15 cellular contexts compared by ENCODE assay signal in genomic region chr14:91263329-91263728, GRCh38. TPM values are rescaled to one million over a fixed set of nuclear protein-coding genes. Genes with fewer than 3 reads are reported as not detected.
A peak's percentile ranks its signal among the peaks of the same experiment; 100 is the strongest.
DNase-seq lines count a peak whose midpoint lies in the region; ATAC-seq and TF ChIP-seq lines count a peak whose summit lies in the region.
"Had no signal": no experiment of that assay in that cellular context is flagged by ENCODE, and none has a peak within 500 bp of the region (broad histone marks: within the 10 kb centered on the region; RNA-seq: fewer than 3 reads in every experiment).

No MANE protein-coding gene starts in this region.

- no peaks in the 10 kb centered on the region for H3K27me3 ChIP-seq in foreskin keratinocyte
- peaks cover 0 to 4% of the 10 kb centered on the region in 2 donors for H3K27me3 ChIP-seq in breast epithelium
- peaks cover 0 to 21% (median 0%) of the 10 kb centered on the region in 45 donors for H3K27me3 ChIP-seq in dorsolateral prefrontal cortex

- H3K27ac ChIP-seq in foreskin keratinocyte (no peak overlapping the region), breast epithelium (no peak overlapping the region), dorsolateral prefrontal cortex (no peak overlapping the region)

- TF ChIP-seq CTCF in foreskin keratinocyte (conservative IDR thresholded peaks at IDR 0.05): no peak
- TF ChIP-seq CTCF in breast epithelium (IDR thresholded peaks at IDR 0.05): no peak
- TF ChIP-seq CTCF in dorsolateral prefrontal cortex (IDR thresholded peaks at IDR 0.05 in 54 of 56, conservative IDR thresholded peaks at IDR 0.05 in 2 of 56; ENCODE audit: low read depth in 1 of 56, partially characterized antibody in 56 of 56): no peak

- no peak for TF ChIP-seq POLR2A in breast epithelium (IDR thresholded peaks at IDR 0.05)

- H3K36me3 Mint-ChIP-seq in activated CD8-positive, alpha-beta memory T cell treated with anti-CD3 and anti-CD28 coated beads, Interleukin-2, amount 10 ng/mL, durations not matched to agents 7 days and 5 days: peaks cover 10% of the 10 kb centered on the region
- H3K36me3 Mint-ChIP-seq in activated CD4-positive, alpha-beta memory T cell treated with anti-CD3 and anti-CD28 coated beads, Interleukin-2, amount 10 ng/mL, durations not matched to agents 7 days and 5 days (ENCODE audit: low read depth): peaks cover 11% of the 10 kb centered on the region
- peaks cover 11 to 14% of the 10 kb centered on the region in 2 donors for H3K36me3 Mint-ChIP-seq in stimulated activated naive B cell treated with anti-CD40 and anti-IgM and Interleukin-4, amounts not matched to agents 10 μg/mL and 1 μg/mL and 100 μg/mL, for 72 hours

- CTCF ChIA-PET in activated CD8-positive, alpha-beta memory T cell treated with anti-CD3 and anti-CD28 coated beads, Interleukin-2, amount 10 ng/mL, durations not matched to agents 7 days and 5 days (lab: Charles Lee): interaction anchor here (1.0 to 2.9 kb wide), 2 partner anchors 11 to 22 kb away, joined by 3 to 7 read pairs; no protein-coding TSS in a partner anchor
- CTCF ChIA-PET in activated CD4-positive, alpha-beta memory T cell treated with anti-CD3 and anti-CD28 coated beads, Interleukin-2, amount 10 ng/mL, durations not matched to agents 7 days and 5 days (lab: Charles Lee): interaction anchor here (0.7 to 5.2 kb wide), 3 partner anchors 18 to 87 kb away, joined by 3 to 39 read pairs (median 4); partner anchors contain the start of gene GPR68

- DNase-seq in activated CD8-positive, alpha-beta memory T cell treated with anti-CD3 and anti-CD28 coated beads, Interleukin-2, amount 10 ng/mL, durations not matched to agents 7 days and 5 days: no peak
- no peak for DNase-seq in activated CD8-positive, alpha-beta memory T cell treated with anti-CD3 and anti-CD28 coated beads, Interleukin-2, amount 50 U/mL, for 4 hours
- DNase-seq in activated CD4-positive, alpha-beta memory T cell treated with anti-CD3 and anti-CD28 coated beads, Interleukin-2, amount 10 ng/mL, durations not matched to agents 7 days and 5 days: no peak
- DNase-seq in foreskin keratinocyte (no peak), breast epithelium (ENCODE audit: low spot score in 2 of 2) (no peak), dorsolateral prefrontal cortex (no peak)
- DNase-seq in stimulated activated naive B cell treated with anti-CD40 and anti-IgM and Interleukin-4, amounts not matched to agents 10 μg/mL and 1 μg/mL and 100 μg/mL, for 72 hours: no peak
- DNase-seq: amniotic stem cell; mesenchymal stem cell; NCI-H446 treated with DMSO at 0.1 percent for 48 hours; occipital lobe; stimulated activated CD4-positive, alpha-beta T cell treated with anti-CD3 and anti-CD28 coated beads, Interleukin-4, amount 100 ng/mL, for 4 hours; transverse colon had no signal

- intact Hi-C loops in breast epithelium (cut with DNase I; ENCODE audit: low total_unique reads) (no loop called here), dorsolateral prefrontal cortex (cut with DNase I) (no loop called here)

- H3K4me1 Mint-ChIP-seq in activated CD8-positive, alpha-beta memory T cell treated with anti-CD3 and anti-CD28 coated beads, Interleukin-2, amount 10 ng/mL, durations not matched to agents 7 days and 5 days: peaks cover 49% of the 10 kb centered on the region
- H3K4me1 Mint-ChIP-seq in activated CD4-positive, alpha-beta memory T cell treated with anti-CD3 and anti-CD28 coated beads, Interleukin-2, amount 10 ng/mL, durations not matched to agents 7 days and 5 days: peaks cover 66% of the 10 kb centered on the region
- H3K4me1 Mint-ChIP-seq in stimulated activated naive B cell treated with anti-CD40 and anti-IgM and Interleukin-4, amounts not matched to agents 10 μg/mL and 1 μg/mL and 100 μg/mL, for 72 hours: peaks cover 19 to 21% of the 10 kb centered on the region in 2 donors

- H3K27ac Mint-ChIP-seq in activated CD8-positive, alpha-beta memory T cell treated with anti-CD3 and anti-CD28 coated beads, Interleukin-2, amount 10 ng/mL, durations not matched to agents 7 days and 5 days: no peak overlapping the region
- H3K27ac Mint-ChIP-seq in activated CD4-positive, alpha-beta memory T cell treated with anti-CD3 and anti-CD28 coated beads, Interleukin-2, amount 10 ng/mL, durations not matched to agents 7 days and 5 days: peak overlapping the region; percentile 34
- peak overlapping the region; percentile 20 for H3K27ac Mint-ChIP-seq in stimulated activated naive B cell treated with anti-CD40 and anti-IgM and Interleukin-4, amounts not matched to agents 10 μg/mL and 1 μg/mL and 100 μg/mL, for 72 hours

- ATAC-seq in activated CD8-positive, alpha-beta memory T cell treated with anti-CD3 and anti-CD28 coated beads, Interleukin-2, amount 10 ng/mL, durations not matched to agents 7 days and 5 days: no peak
- ATAC-seq in foreskin keratinocyte (peak; percentile 29), GM21526 (IDR thresholded peaks at IDR 0.05; ENCODE audit: low FRiP score, unreplicated experiment) (no peak)
- ATAC-seq in stimulated activated naive B cell treated with anti-CD40 and anti-IgM and Interleukin-4, amounts not matched to agents 10 μg/mL and 1 μg/mL and 100 μg/mL, for 72 hours (replicated peaks): no peak

- H3K36me3 ChIP-seq in breast epithelium: no peaks in the 10 kb centered on the region
- H3K36me3 ChIP-seq: transverse colon had no signal

- peak overlapping the region; percentile 27 for H3K4me3 Mint-ChIP-seq in activated CD8-positive, alpha-beta memory T cell treated with anti-CD3 and anti-CD28 coated beads, Interleukin-2, amount 10 ng/mL, durations not matched to agents 7 days and 5 days
- peak overlapping the region; percentile 68 for H3K4me3 Mint-ChIP-seq in activated CD4-positive, alpha-beta memory T cell treated with anti-CD3 and anti-CD28 coated beads, Interleukin-2, amount 10 ng/mL, durations not matched to agents 7 days and 5 days
- H3K4me3 Mint-ChIP-seq in stimulated activated naive B cell treated with anti-CD40 and anti-IgM and Interleukin-4, amounts not matched to agents 10 μg/mL and 1 μg/mL and 100 μg/mL, for 72 hours: peak overlapping the region in 1 of 2 donors; percentile 63

- POLR2A ChIA-PET in activated CD4-positive, alpha-beta memory T cell treated with anti-CD3 and anti-CD28 coated beads, Interleukin-2, amount 10 ng/mL, durations not matched to agents 7 days and 5 days (lab: Charles Lee): interaction anchor here (1.2 to 17.4 kb wide), 5 partner anchors 17 to 86 kb away, joined by 3 to 559 read pairs (median 7); partner anchors contain the start of gene GPR68

- H3K27me3 Mint-ChIP-seq in activated CD8-positive, alpha-beta memory T cell treated with anti-CD3 and anti-CD28 coated beads, Interleukin-2, amount 10 ng/mL, durations not matched to agents 7 days and 5 days: no peaks in the 10 kb centered on the region
- no peaks in the 10 kb centered on the region for H3K27me3 Mint-ChIP-seq in activated CD4-positive, alpha-beta memory T cell treated with anti-CD3 and anti-CD28 coated beads, Interleukin-2, amount 10 ng/mL, durations not matched to agents 7 days and 5 days
- H3K27me3 Mint-ChIP-seq in stimulated activated naive B cell treated with anti-CD40 and anti-IgM and Interleukin-4, amounts not matched to agents 10 μg/mL and 1 μg/mL and 100 μg/mL, for 72 hours: peaks cover 13 to 23% of the 10 kb centered on the region in 2 donors

- H3K9me3 Mint-ChIP-seq in activated CD8-positive, alpha-beta memory T cell treated with anti-CD3 and anti-CD28 coated beads, Interleukin-2, amount 10 ng/mL, durations not matched to agents 7 days and 5 days (ENCODE audit: low read depth): no peaks in the 10 kb centered on the region
- no peaks in the 10 kb centered on the region for H3K9me3 Mint-ChIP-seq in activated CD4-positive, alpha-beta memory T cell treated with anti-CD3 and anti-CD28 coated beads, Interleukin-2, amount 10 ng/mL, durations not matched to agents 7 days and 5 days
- H3K9me3 Mint-ChIP-seq in stimulated activated naive B cell treated with anti-CD40 and anti-IgM and Interleukin-4, amounts not matched to agents 10 μg/mL and 1 μg/mL and 100 μg/mL, for 72 hours: no peaks in the 10 kb centered on the region

- peaks cover 11% of the 10 kb centered on the region for H3K4me1 ChIP-seq in foreskin keratinocyte
- H3K4me1 ChIP-seq in breast epithelium: peaks cover 0 to 3% of the 10 kb centered on the region in 2 donors

- no peak overlapping the region for H3K4me3 ChIP-seq in breast epithelium
- H3K4me3 ChIP-seq in dorsolateral prefrontal cortex: no peak overlapping the region
- H3K4me3 ChIP-seq: GM12878 had no signal

- H3K9me3 ChIP-seq in breast epithelium: no peaks in the 10 kb centered on the region
- H3K9me3 ChIP-seq: transverse colon had no signal

RNA-seq across cellular contexts. Expression of gene GPR68, which starts 18.8 kb away (rescaled TPM):
- 10 to 100 TPM; 44.5 to 48.0 TPM for total RNA-seq in activated CD8-positive, alpha-beta memory T cell treated with anti-CD3 and anti-CD28 coated beads, Interleukin-2, amount 10 ng/mL, durations not matched to agents 7 days and 5 days
- total RNA-seq in activated CD4-positive, alpha-beta memory T cell treated with anti-CD3 and anti-CD28 coated beads, Interleukin-2, amount 10 ng/mL, durations not matched to agents 7 days and 5 days: 10 to 100 TPM; 36.9 to 39.8 TPM
- total RNA-seq in foreskin keratinocyte: 0.95 and 2.5 TPM in 2 replicates
- 0.70 and 2.0 TPM in 2 replicates for polyA plus RNA-seq in foreskin keratinocyte
- total RNA-seq in breast epithelium: under 1 TPM; 0.32 to 0.66 (median 0.59) TPM
- 10 to 100 TPM in 3 of 120 experiments, 1 to 10 TPM in 115, under 1 TPM in 2; 0.81 to 14.7 (median 3.2) TPM for total RNA-seq in dorsolateral prefrontal cortex
